ENCODE assay signal across 10 cellular contexts in genomic region chr2:43251171-43251731, GRCh38. TPM values are rescaled to one million over a fixed set of nuclear protein-coding genes. Genes with fewer than 3 reads are reported as not detected.
DNase-seq lines count a peak whose midpoint lies in the region; ATAC-seq and TF ChIP-seq lines count a peak whose summit lies in the region.
"Had no signal": no experiment of that assay in that cellular context is flagged by ENCODE, and none has a peak within 500 bp of the region (broad histone marks: within the 10 kb centered on the region; RNA-seq: fewer than 3 reads in every experiment).

No MANE protein-coding gene starts in this region.

- intact Hi-C loops in sciatic nerve (cut with DNase I), result no loop called here

- H3K27me3 ChIP-seq in cardiac muscle cell (no peaks in the 10 kb centered on the region), MM.1S (replicated peaks; ENCODE audit: insufficient read depth, low read length) (no peaks in the 10 kb centered on the region)

- H3K27ac ChIP-seq in cardiac muscle cell (peak overlapping the region; percentile 68), MM.1S (ENCODE audit: low read length) (no peak overlapping the region)

- no peak overlapping the region for H3K9ac ChIP-seq in MM.1S (ENCODE audit: low read length)

- H3K4me1 Mint-ChIP-seq in WTC11, result peaks cover 7% of the 10 kb centered on the region
- H3K4me1 Mint-ChIP-seq: activated naive CD4-positive, alpha-beta T cell treated with anti-CD3 and anti-CD28 coated beads, Interleukin-2, amount 10 ng/mL, durations not matched to agents 7 days and 5 days had no signal

- H3K36me3 Mint-ChIP-seq in WTC11, result no peaks in the 10 kb centered on the region
- H3K36me3 Mint-ChIP-seq: activated naive CD4-positive, alpha-beta T cell treated with anti-CD3 and anti-CD28 coated beads, Interleukin-2, amount 10 ng/mL, durations not matched to agents 7 days and 5 days had no signal

- H3K4me1 ChIP-seq in cardiac muscle cell (ENCODE audit: low read depth) (peaks cover 29% of the 10 kb centered on the region), MM.1S (ENCODE audit: low read length) (no peaks in the 10 kb centered on the region)

- no peaks in the 10 kb centered on the region for H3K27me3 Mint-ChIP-seq in WTC11 (ENCODE audit: low read depth)
- H3K27me3 Mint-ChIP-seq: activated naive CD4-positive, alpha-beta T cell treated with anti-CD3 and anti-CD28 coated beads, Interleukin-2, amount 10 ng/mL, durations not matched to agents 7 days and 5 days had no signal

- H3K9me2 ChIP-seq in MM.1S (replicated peaks; ENCODE audit: insufficient read depth, low read length), result no peaks in the 10 kb centered on the region

- no peaks in the 10 kb centered on the region for H4K20me1 ChIP-seq in MM.1S (ENCODE audit: insufficient read depth, low read length)

- peak overlapping the region; percentile 71 for H3K27ac Mint-ChIP-seq in WTC11
- H3K27ac Mint-ChIP-seq: activated naive CD4-positive, alpha-beta T cell treated with anti-CD3 and anti-CD28 coated beads, Interleukin-2, amount 10 ng/mL, durations not matched to agents 7 days and 5 days; T-helper 2 cell treated with Interferon-gamma antibody and Interleukin-4, amounts not matched to agents 5 μg/mL and 100 μg/mL, for 36 hours had no signal

- H3K9me3 Mint-ChIP-seq in WTC11, result no peaks in the 10 kb centered on the region; the same call in 1 of the 2 replicates
- H3K9me3 Mint-ChIP-seq: activated naive CD4-positive, alpha-beta T cell treated with anti-CD3 and anti-CD28 coated beads, Interleukin-2, amount 10 ng/mL, durations not matched to agents 7 days and 5 days; T-helper 2 cell treated with Interferon-gamma antibody and Interleukin-4, amounts not matched to agents 5 μg/mL and 100 μg/mL, for 36 hours had no signal

- H3K4me3 Mint-ChIP-seq in WTC11, result no peak overlapping the region
- H3K4me3 Mint-ChIP-seq: activated naive CD4-positive, alpha-beta T cell treated with anti-CD3 and anti-CD28 coated beads, Interleukin-2, amount 10 ng/mL, durations not matched to agents 7 days and 5 days; T-helper 2 cell treated with Interferon-gamma antibody and Interleukin-4, amounts not matched to agents 5 μg/mL and 100 μg/mL, for 36 hours had no signal

- H2AFZ ChIP-seq in MM.1S (ENCODE audit: low read length), result no peak overlapping the region

- no peaks in the 10 kb centered on the region for H3K79me2 ChIP-seq in MM.1S (ENCODE audit: low read length)

- H3K4me2 ChIP-seq in MM.1S (ENCODE audit: low read depth, low read length), result no peak overlapping the region

- DNase-seq in EH (ENCODE audit: low read depth), result peak; percentile 86
- no peak for DNase-seq in WTC11 (ENCODE audit: low spot score)
- DNase-seq in cardiac muscle cell (ENCODE audit: low read depth in 1 of 2, low spot score in 1 of 2), result peak; percentile 32 to 65
- DNase-seq in sciatic nerve (ENCODE audit: low spot score), result no peak
- no peak for DNase-seq in HuH-7 (ENCODE audit: low spot score)
- no peak for DNase-seq in NCI-H748 (lab: John Stamatoyannopoulos, UW; ENCODE audit: unreplicated experiment)
- no peak for DNase-seq in MM.1S
- DNase-seq: activated naive CD4-positive, alpha-beta T cell treated with anti-CD3 and anti-CD28 coated beads, Interleukin-2, amount 10 ng/mL, durations not matched to agents 7 days and 5 days had no signal

- no peaks in the 10 kb centered on the region for H3F3A ChIP-seq in MM.1S (ENCODE audit: insufficient read depth, low read length)

- H3K36me3 ChIP-seq in cardiac muscle cell (no peaks in the 10 kb centered on the region), MM.1S (replicated peaks; ENCODE audit: insufficient read depth, low read length) (no peaks in the 10 kb centered on the region)

- H3K4me3 ChIP-seq in cardiac muscle cell (no peak overlapping the region), MM.1S (ENCODE audit: low read length) (no peak overlapping the region)

- no peak for ATAC-seq in WTC11
- peak; percentile 88 for ATAC-seq in sciatic nerve
- no peak for ATAC-seq in HG03097 (IDR thresholded peaks at IDR 0.05; ENCODE audit: low FRiP score, unreplicated experiment)

- no peak for TF ChIP-seq CTCF in WTC11 (IDR thresholded peaks at IDR 0.05)
- no peak for TF ChIP-seq CTCF in cardiac muscle cell (IDR thresholded peaks at IDR 0.05; ENCODE audit: low read depth, low read length)
- no peak for TF ChIP-seq CTCF in MM.1S (IDR thresholded peaks at IDR 0.05; ENCODE audit: low read length)

- CTCF ChIA-PET in WTC11 (lab: Charles Lee), result interaction anchor here (1.0 kb wide), 2 partner anchors 20 to 23 kb away, joined by 3 read pairs; no protein-coding TSS in a partner anchor

- no peaks in the 10 kb centered on the region for H3K9me3 ChIP-seq in cardiac muscle cell (ENCODE audit: low read depth)
- no peaks in the 10 kb centered on the region for H3K9me3 ChIP-seq in MM.1S (replicated peaks; ENCODE audit: insufficient read depth, low read length)

- POLR2A ChIA-PET in WTC11 (lab: Charles Lee), result interaction anchor here (0.7 kb wide), 1 partner anchor 30 kb away, joined by 3 read pairs; no protein-coding TSS in a partner anchor

TF ChIP-seq in WTC11, 78 proteins besides CTCF, POLR2A, EP300 and RAD21:
- TF ChIP-seq NR1H2 (CRISPR knock-in tag; IDR thresholded peaks at IDR 0.05), result no peak
- no peak for TF ChIP-seq CREB1 (CRISPR knock-in tag; IDR thresholded peaks at IDR 0.05)
- no peak for TF ChIP-seq USF1 (CRISPR knock-in tag; IDR thresholded peaks at IDR 0.05)
- TF ChIP-seq ATF6 (CRISPR knock-in tag; IDR thresholded peaks at IDR 0.05), result no peak
- TF ChIP-seq ATF1 (CRISPR knock-in tag; IDR thresholded peaks at IDR 0.05), result no peak
- no peak for TF ChIP-seq ZNF232 (CRISPR knock-in tag; IDR thresholded peaks at IDR 0.05)
- TF ChIP-seq ZNF317 (CRISPR knock-in tag; IDR thresholded peaks at IDR 0.05; ENCODE audit: borderline replicate concordance, low read depth), result no peak
- TF ChIP-seq TCF7 (CRISPR knock-in tag; IDR thresholded peaks at IDR 0.05; ENCODE audit: low read depth), result no peak

RNA-seq across cellular contexts. Expression of gene ZFP36L2, which starts 24.8 kb away (rescaled TPM):
- total RNA-seq in WTC11 (2021) (50.4 to 63.4 TPM (median 61.6 TPM) in 3 replicates), cardiac muscle cell (20.3 and 27.6 TPM in 2 replicates), sciatic nerve (172 TPM)
- polyA plus RNA-seq in cardiac muscle cell, result 73.9 and 88.4 TPM in 2 replicates

Comparison
In these comparisons a context has a peak if more than half of its experiments do, and no peak if none do; other contexts are left out.
1. DNase-seq: peak in EH (single experiment) and cardiac muscle cell (2 of 2); none in WTC11 (single experiment), sciatic nerve (single experiment), HuH-7 (single experiment), NCI-H748 (single experiment) and MM.1S (single experiment).